In genomic region chr11:94830722-94831121, GRCh38 we compare ENCODE assay signal across 23 cellular contexts.
"Had no signal": no experiment of that assay in that cellular context is flagged by ENCODE, and none has a peak within 500 bp of the region (broad histone marks: within the 10 kb centered on the region; RNA-seq: fewer than 3 reads in every experiment).

No MANE protein-coding gene starts in this region.

- H3K27ac Mint-ChIP-seq: activated T-cell treated with anti-CD3 and anti-CD28 coated beads, Interleukin-2, amount 50 U/mL, for 24 hours; naive thymus-derived CD4-positive, alpha-beta T cell had no signal

- H3K9me3 Mint-ChIP-seq: activated T-cell treated with anti-CD3 and anti-CD28 coated beads, Interleukin-2, amount 50 U/mL, for 24 hours; endodermal cell; naive thymus-derived CD4-positive, alpha-beta T cell had no signal

- H3K27me3 ChIP-seq: esophagus squamous epithelium, pancreas, right atrium auricular region, spleen, suprapubic skin, tibial artery had no signal

- H3K9me3 ChIP-seq: esophagus squamous epithelium, pancreas, right atrium auricular region, spleen, suprapubic skin, tibial artery had no signal

- H3K4me1 ChIP-seq: spleen had no signal

- ATAC-seq: left ventricle myocardium superior; naive thymus-derived CD4-positive, alpha-beta T cell had no signal

- H3K27ac ChIP-seq: esophagus squamous epithelium, right atrium auricular region, spleen, suprapubic skin, tibial artery had no signal

- H3K4me3 Mint-ChIP-seq: activated T-cell treated with anti-CD3 and anti-CD28 coated beads, Interleukin-2, amount 50 U/mL, for 24 hours; endodermal cell; mesothelial cell of epicardium; naive thymus-derived CD4-positive, alpha-beta T cell had no signal

- DNase-seq: activated CD4-positive, alpha-beta T cell treated with anti-CD3 and anti-CD28 coated beads for 4 hours; activated CD4-positive, alpha-beta T cell treated with anti-CD3 and anti-CD28 coated beads, Interleukin-2, amount 50 U/mL, for 48 hours; activated CD8-positive, alpha-beta memory T cell treated with anti-CD3 and anti-CD28 coated beads for 24 hours; activated CD8-positive, alpha-beta memory T cell treated with anti-CD3 and anti-CD28 coated beads, Interleukin-2, amount 50 U/mL, for 48 hours; activated gamma-delta T cell; activated naive CD4-positive, alpha-beta T cell treated with anti-CD3 and anti-CD28 coated beads, Interleukin-2, amount 50 U/mL, for 16 hours; activated T-cell treated with anti-CD3 and anti-CD28 coated beads, Interleukin-2, amount 50 U/mL, for 24 hours; amniotic stem cell; caudate nucleus; endodermal cell; esophagus squamous epithelium; foreskin melanocyte; left ventricle myocardium superior; mammary epithelial cell; naive thymus-derived CD4-positive, alpha-beta T cell; pancreas; spleen; stimulated activated naive CD4-positive, alpha-beta T cell; T-helper 1 cell; tibial artery had no signal

- H3K4me3 ChIP-seq: esophagus squamous epithelium, pancreas, right atrium auricular region, spleen, suprapubic skin, tibial artery had no signal

- H3K27me3 Mint-ChIP-seq: activated T-cell treated with anti-CD3 and anti-CD28 coated beads, Interleukin-2, amount 50 U/mL, for 24 hours had no signal
